Comparison of ENCODE assay signal across 9 cellular contexts in the genomic region with DNA sequence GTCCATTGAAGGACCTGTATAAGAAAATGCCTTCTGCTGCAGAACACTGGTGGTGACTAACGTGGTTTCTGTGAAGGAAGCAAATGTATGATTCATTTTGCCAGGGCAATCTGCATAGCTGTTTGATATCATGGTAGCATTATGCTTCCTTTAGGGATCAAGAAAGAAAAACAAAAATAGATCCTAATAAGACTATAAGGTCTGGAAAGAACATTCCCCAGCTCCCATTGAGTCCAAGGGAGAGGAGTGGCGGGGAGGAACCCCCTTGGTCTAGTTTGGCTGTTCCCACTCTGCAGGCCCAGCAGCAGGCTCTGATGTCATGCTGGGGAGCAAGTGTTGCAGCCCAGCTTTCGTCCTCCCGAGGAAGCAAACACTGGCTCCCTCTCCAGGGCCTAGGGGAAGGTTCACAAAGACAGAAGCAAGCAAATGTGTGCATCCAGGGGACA.
A peak's percentile ranks its signal among the peaks of the same experiment; 100 is the strongest.
DNase-seq lines count a peak whose midpoint lies in the region; ATAC-seq, FAIRE-seq and TF ChIP-seq lines count a peak whose summit lies in the region.
"Had no signal": no experiment of that assay in that cellular context is flagged by ENCODE, and none has a peak within 500 bp of the region (broad histone marks: within the 10 kb centered on the region; RNA-seq: fewer than 3 reads in every experiment).

No MANE protein-coding gene starts in this region.

- no peaks in the 10 kb centered on the region for H4K20me1 ChIP-seq in K562 (replicated peaks; ENCODE audit: control insufficient read depth, insufficient read depth, low read length)

- intact Hi-C loops in K562 (cut with micrococcal nuclease) (loop anchor here (5.0 kb wide), 1 partner anchor 478 kb away; no protein-coding TSS in a partner anchor), left colon (cut with DNase I, micrococcal nuclease) (no loop called here)

- H3K36me3 Mint-ChIP-seq in T-cell = no peaks in the 10 kb centered on the region

- TF ChIP-seq POLR2A in K562 (conservative IDR thresholded peaks at IDR 0.05) = no peak
- TF ChIP-seq POLR2A in tibial nerve (IDR thresholded peaks at IDR 0.05) = no peak

- no peaks in the 10 kb centered on the region for H3K9me1 ChIP-seq in K562 (ENCODE audit: control insufficient read depth, insufficient read depth, low read length)

- BruUV-seq in K562 (replicated peaks; lab: Mats Ljungman, UMichigan) = no TSS peak

- no peak overlapping the region for H3K4me2 ChIP-seq in K562 (ENCODE audit: insufficient read depth, low read length)

- H3K27ac ChIP-seq in K562 (ENCODE audit: extremely low read depth, low read depth, low read length) (no peak overlapping the region), tibial nerve (no peak overlapping the region)

- WGBS in K562 (ENCODE audit: insufficient coverage, low coverage, missing lambda C conversion rate) = 39% methylated on average over 4 of the region's 4 CpGs
- 39 to 44% methylated on average over 4 of the region's 4 CpGs for WGBS in tibial nerve, 2 donors

- no peak for TF ChIP-seq EP300 in Ishikawa (IDR thresholded peaks at IDR 0.05; ENCODE audit: borderline replicate concordance)
- no peak for TF ChIP-seq EP300 in K562 (IDR thresholded peaks at IDR 0.05; ENCODE audit: low read length)
- TF ChIP-seq EP300 in tibial nerve (IDR thresholded peaks at IDR 0.05) = no peak

- 0 out of 4 replicates have a peak overlapping the region, but pooled peaks of 1 of the 2 experiments have one; percentile 19 for H3K9ac ChIP-seq in K562 (ENCODE audit: insufficient read depth in 1 of 2, low read depth in 2 of 2, low read length in 2 of 2)

- no peaks in the 10 kb centered on the region for H3K79me2 ChIP-seq in K562 (ENCODE audit: control insufficient read depth, insufficient read depth, low read length)

- ATAC-seq in K562 = peak; percentile 87
- no peak for ATAC-seq in T-cell (replicated peaks in 1 of 4)
- no peak for ATAC-seq in left colon
- ATAC-seq: activated CD8-positive, alpha-beta T cell treated with anti-CD3 and anti-CD28 coated beads, Interleukin-2, amount 10 ng/mL, durations not matched to agents 7 days and 5 days had no signal

- TF ChIP-seq CTCF in BE2C (IDR thresholded peaks at IDR 0.05; ENCODE audit: low read depth, low read length) (peak; percentile 40), K562 (IDR thresholded peaks at IDR 0.05 in 2 of 3, conservative IDR thresholded peaks at IDR 0.05 in 1 of 3; ENCODE audit: insufficient read depth in 2 of 3, low read depth in 1 of 3, low read length in 3 of 3) (peak in 2 of 3 experiments; percentile 30 to 47; a peak in 4 of 6 replicates), tibial nerve (IDR thresholded peaks at IDR 0.05) (no peak)

- POLR2A ChIA-PET in K562 (lab: Yijun Ruan, JAX) (interaction anchor here (0.6 to 1.6 kb wide), 6 partner anchors 9 to 965 kb away, joined by 3 to 4 read pairs (median 4); no protein-coding TSS in a partner anchor), T-cell (lab: Charles Lee) (interaction anchor here in 1 of 2 donors (1.2 kb wide), 1 partner anchor 9 kb away, joined by 4 read pairs; no protein-coding TSS in a partner anchor)

- H3K27me3 ChIP-seq in BE2C = no peaks in the 10 kb centered on the region
- no peaks in the 10 kb centered on the region; a peak in 1 of 5 replicates for H3K27me3 ChIP-seq in K562 (ENCODE audit: control insufficient read depth in 2 of 2, insufficient read depth in 2 of 2, low read length in 2 of 2)
- no peaks in the 10 kb centered on the region for H3K27me3 ChIP-seq in tibial nerve

- no peaks in the 10 kb centered on the region for H3K36me3 ChIP-seq in BE2C
- no peaks in the 10 kb centered on the region for H3K36me3 ChIP-seq in K562 (ENCODE audit: control insufficient read depth, insufficient read depth, low read length)
- no peaks in the 10 kb centered on the region for H3K36me3 ChIP-seq in tibial nerve

- H3K4me1 Mint-ChIP-seq in T-cell = no peaks in the 10 kb centered on the region

- in situ Hi-C loops in K562 (cut with MboI) = no loop called here

- H3K27ac Mint-ChIP-seq in T-cell = no peak overlapping the region
- H3K27ac Mint-ChIP-seq: activated CD8-positive, alpha-beta T cell treated with anti-CD3 and anti-CD28 coated beads, Interleukin-2, amount 10 ng/mL, durations not matched to agents 7 days and 5 days had no signal

- no peak overlapping the region for H2AFZ ChIP-seq in K562 (ENCODE audit: low read depth, low read length)

- DNase-seq in BE2C = peak; percentile 50
- peak in 2 of 4 experiments; percentile 39 to 42 for DNase-seq in K562 (ENCODE audit: extremely low read depth in 1 of 4, low spot score in 3 of 4)
- DNase-seq in iPS-NIHi7 (ENCODE audit: extremely low spot score) = peak; percentile 88
- no peak for DNase-seq in tibial nerve (ENCODE audit: low spot score in 2 of 2)
- DNase-seq in T-cell = no peak
- no peak for DNase-seq in NCI-H345 (lab: John Stamatoyannopoulos, UW)
- no peak for DNase-seq in left colon

- FAIRE-seq in K562 (lab: Jason Lieb, UNC) = peak; percentile 29

- TF ChIP-seq RAD21 in Ishikawa (IDR thresholded peaks at IDR 0.05; ENCODE audit: low read depth) = peak; percentile 37
- TF ChIP-seq RAD21 in K562 (CRISPR knock-in tag; conservative IDR thresholded peaks at IDR 0.05 in 1 of 2, IDR thresholded peaks at IDR 0.05 in 1 of 2) = peak; percentile 5 to 47; a peak in 2 of 4 replicates

- CTCF ChIA-PET in K562 (lab: Yijun Ruan, JAX; ENCODE audit: low intra/inter-chr PET ratio) = interaction anchor here (0.5 to 3.4 kb wide), 6 partner anchors 122 to 403 kb away, joined by 3 to 19 read pairs (median 8); no protein-coding TSS in a partner anchor
- CTCF ChIA-PET in T-cell (lab: Charles Lee) = interaction anchor here (0.5 to 3.8 kb wide), 62 partner anchors 9 to 1147 kb away, joined by 3 to 108 read pairs (median 5); a partner anchor contains a TSS

- H3K4me3 ChIP-seq in BE2C (ENCODE audit: low read depth, low read length) (no peak overlapping the region), K562 (no peak overlapping the region), tibial nerve (no peak overlapping the region)

- H3K27me3 Mint-ChIP-seq in T-cell = no peaks in the 10 kb centered on the region

- H3K4me3 Mint-ChIP-seq in T-cell = no peak overlapping the region
- H3K4me3 Mint-ChIP-seq: activated CD8-positive, alpha-beta T cell treated with anti-CD3 and anti-CD28 coated beads, Interleukin-2, amount 10 ng/mL, durations not matched to agents 7 days and 5 days had no signal

- no peaks in the 10 kb centered on the region for H3K9me3 Mint-ChIP-seq in T-cell

- H3K4me1 ChIP-seq in BE2C = peaks cover 3% of the 10 kb centered on the region; the same call in 1 of the 2 replicates
- H3K4me1 ChIP-seq in K562 (replicated peaks in 1 of 2; ENCODE audit: control insufficient read depth in 2 of 2, insufficient read depth in 2 of 2, low read length in 2 of 2) = peaks cover 0 to 4% of the 10 kb centered on the region in 2 experiments; a peak in 1 of 5 replicates
- peaks cover 0 to 3% (median 0%) of the 10 kb centered on the region in 4 donors for H3K4me1 ChIP-seq in tibial nerve

- no peaks in the 10 kb centered on the region for H3K9me3 ChIP-seq in BE2C
- H3K9me3 ChIP-seq in K562 (replicated peaks; ENCODE audit: control insufficient read depth, insufficient read depth, low read depth, low read length) = no peaks in the 10 kb centered on the region
- H3K9me3 ChIP-seq in tibial nerve = no peaks in the 10 kb centered on the region

TF ChIP-seq in Ishikawa, 13 proteins besides CTCF, POLR2A, EP300 and RAD21:
- TF ChIP-seq TCF12 (IDR thresholded peaks at IDR 0.05; ENCODE audit: low read depth) (no peak), CEBPB (IDR thresholded peaks at IDR 0.05) (no peak), ZBTB7A (IDR thresholded peaks at IDR 0.05; ENCODE audit: low read depth) (no peak), YY1 (IDR thresholded peaks at IDR 0.05; ENCODE audit: low read depth) (no peak), NFIC (IDR thresholded peaks at IDR 0.05) (no peak)

TF ChIP-seq in K562, 482 proteins besides CTCF, POLR2A, EP300 and RAD21:
- TF ChIP-seq, protein P1, sequence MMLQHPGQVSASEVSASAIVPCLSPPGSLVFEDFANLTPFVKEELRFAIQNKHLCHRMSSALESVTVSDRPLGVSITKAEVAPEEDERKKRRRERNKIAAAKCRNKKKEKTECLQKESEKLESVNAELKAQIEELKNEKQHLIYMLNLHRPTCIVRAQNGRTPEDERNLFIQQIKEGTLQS (IDR thresholded peaks at IDR 0.05) = peak; percentile 32
- TF ChIP-seq, protein P1 (CRISPR knock-in tag; conservative IDR thresholded peaks at IDR 0.05) = no peak
- TF ChIP-seq SMARCE1 (IDR thresholded peaks at IDR 0.05) = no peak
- TF ChIP-seq, protein P2, sequence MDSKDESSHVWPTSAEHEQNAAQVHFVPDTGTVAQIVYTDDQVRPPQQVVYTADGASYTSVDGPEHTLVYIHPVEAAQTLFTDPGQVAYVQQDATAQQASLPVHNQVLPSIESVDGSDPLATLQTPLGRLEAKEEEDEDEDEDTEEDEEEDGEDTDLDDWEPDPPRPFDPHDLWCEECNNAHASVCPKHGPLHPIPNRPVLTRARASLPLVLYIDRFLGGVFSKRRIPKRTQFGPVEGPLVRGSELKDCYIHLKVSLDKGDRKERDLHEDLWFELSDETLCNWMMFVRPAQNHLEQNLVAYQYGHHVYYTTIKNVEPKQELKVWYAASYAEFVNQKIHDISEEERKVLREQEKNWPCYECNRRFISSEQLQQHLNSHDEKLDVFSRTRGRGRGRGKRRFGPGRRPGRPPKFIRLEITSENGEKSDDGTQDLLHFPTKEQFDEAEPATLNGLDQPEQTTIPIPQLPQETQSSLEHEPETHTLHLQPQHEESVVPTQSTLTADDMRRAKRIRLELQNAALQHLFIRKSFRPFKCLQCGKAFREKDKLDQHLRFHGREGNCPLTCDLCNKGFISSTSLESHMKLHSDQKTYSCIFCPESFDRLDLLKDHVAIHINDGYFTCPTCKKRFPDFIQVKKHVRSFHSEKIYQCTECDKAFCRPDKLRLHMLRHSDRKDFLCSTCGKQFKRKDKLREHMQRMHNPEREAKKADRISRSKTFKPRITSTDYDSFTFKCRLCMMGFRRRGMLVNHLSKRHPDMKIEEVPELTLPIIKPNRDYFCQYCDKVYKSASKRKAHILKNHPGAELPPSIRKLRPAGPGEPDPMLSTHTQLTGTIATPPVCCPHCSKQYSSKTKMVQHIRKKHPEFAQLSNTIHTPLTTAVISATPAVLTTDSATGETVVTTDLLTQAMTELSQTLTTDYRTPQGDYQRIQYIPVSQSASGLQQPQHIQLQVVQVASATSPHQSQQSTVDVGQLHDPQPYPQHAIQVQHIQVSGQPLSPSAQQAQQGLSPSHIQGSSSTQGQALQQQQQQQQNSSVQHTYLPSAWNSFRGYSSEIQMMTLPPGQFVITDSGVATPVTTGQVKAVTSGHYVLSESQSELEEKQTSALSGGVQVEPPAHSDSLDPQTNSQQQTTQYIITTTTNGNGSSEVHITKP (IDR thresholded peaks at IDR 0.05; ENCODE audit: partially characterized antibody) = peak; percentile 10

Comparison
In these comparisons a context has a peak if more than half of its experiments do, and no peak if none do; other contexts are left out.
1. DNase-seq: peak in BE2C (single experiment) and iPS-NIHi7 (single experiment); none in tibial nerve (0 of 2), T-cell (0 of 34), NCI-H345 (single experiment) and left colon (0 of 2).
2. CTCF ChIP-seq: peak in BE2C (single experiment) and K562 (2 of 3); none in tibial nerve (0 of 5).